ENCODE assay signal across 20 cellular contexts in genomic region chr7:68911754-68912153, GRCh38.
DNase-seq lines count a peak whose midpoint lies in the region; ATAC-seq, FAIRE-seq and TF ChIP-seq lines count a peak whose summit lies in the region.
"Had no signal": no experiment of that assay in that cellular context is flagged by ENCODE, and none has a peak within 500 bp of the region (broad histone marks: within the 10 kb centered on the region; RNA-seq: fewer than 3 reads in every experiment).

No MANE protein-coding gene starts in this region.

- no peak for TF ChIP-seq RAD21 in H1 (IDR thresholded peaks at IDR 0.05 in 1 of 2, conservative IDR thresholded peaks at IDR 0.05 in 1 of 2; ENCODE audit: low read depth in 2 of 2, low read length in 2 of 2)

- H3K14ac ChIP-seq in H1 (ENCODE audit: insufficient read length): no peak overlapping the region

- no peak for FAIRE-seq in H1 (lab: Jason Lieb, UNC)
- FAIRE-seq in GM19239 (lab: Jason Lieb, UNC): no peak
- FAIRE-seq: A204.1, D721Med, G401.6, GM12891 had no signal

- no peak overlapping the region for H3K27ac Mint-ChIP-seq in WTC11
- H3K27ac Mint-ChIP-seq: B cell; CD4-positive, alpha-beta T cell; CD8-positive, alpha-beta T cell had no signal

- H2BK20ac ChIP-seq in H1 (ENCODE audit: low read length): no peak overlapping the region

- no peaks in the 10 kb centered on the region for H3K36me3 ChIP-seq in H1 (ENCODE audit: control insufficient read depth in 2 of 4, insufficient read depth in 4 of 4, low read length in 3 of 4)
- H3K36me3 ChIP-seq: BLaER1 treated with 17β-estradiol and CSF1 and Interleukin-3, amounts not matched to agents 10 nM and 100 nM had no signal

- H3K4me3 ChIP-seq in H1 (ENCODE audit: extremely low read depth in 1 of 4, insufficient read depth in 2 of 4, low read depth in 3 of 4, low read length in 4 of 4): no peak overlapping the region
- H3K4me3 ChIP-seq: BLaER1 treated with 17β-estradiol and CSF1 and Interleukin-3, amounts not matched to agents 10 nM and 100 nM had no signal

- H3K27ac ChIP-seq in H1 (ENCODE audit: low read depth, low read length): no peak overlapping the region
- H3K27ac ChIP-seq: BLaER1 treated with 17β-estradiol and CSF1 and Interleukin-3, amounts not matched to agents 10 nM and 100 nM; C4-2B had no signal

- no peak overlapping the region for H2BK5ac ChIP-seq in H1 (ENCODE audit: low read depth, low read length)

- H4K5ac ChIP-seq in H1 (ENCODE audit: insufficient read length, low read depth, low read length): no peak overlapping the region

- no peak overlapping the region for H2AK5ac ChIP-seq in H1 (ENCODE audit: low read depth, low read length)

- no peaks in the 10 kb centered on the region for H4K20me1 ChIP-seq in H1 (replicated peaks in 1 of 2; ENCODE audit: control insufficient read depth in 1 of 2, insufficient read depth in 2 of 2, low read length in 2 of 2)
- H4K20me1 ChIP-seq: BLaER1 treated with 17β-estradiol and CSF1 and Interleukin-3, amounts not matched to agents 10 nM and 100 nM had no signal

- POLR2A ChIA-PET in WTC11 (lab: Charles Lee): interaction anchor here (0.6 kb wide), 1 partner anchor 725 kb away, joined by 4 read pairs; no protein-coding TSS in a partner anchor
- POLR2A ChIA-PET in H1 (lab: Charles Lee; ENCODE audit: partially characterized antibody): no interaction called here

- peaks cover 12% of the 10 kb centered on the region for H3K4me1 Mint-ChIP-seq in WTC11
- H3K4me1 Mint-ChIP-seq: B cell had no signal

- no peaks in the 10 kb centered on the region for H3K79me1 ChIP-seq in H1 (ENCODE audit: low read depth, low read length)

- no peak overlapping the region for H4K91ac ChIP-seq in H1 (replicated peaks; ENCODE audit: insufficient read length, low read length)

- no peak overlapping the region for H2BK12ac ChIP-seq in H1 (ENCODE audit: low read depth, low read length)

- no peak for TF ChIP-seq CTCF in WTC11 (IDR thresholded peaks at IDR 0.05)
- no peak for TF ChIP-seq CTCF in H1 (IDR thresholded peaks at IDR 0.05; ENCODE audit: control extremely low read depth in 1 of 3, insufficient read depth in 1 of 3, low read depth in 1 of 3, low read length in 3 of 3)

- no peak overlapping the region for H3K9ac ChIP-seq in H1 (replicated peaks in 1 of 4; ENCODE audit: extremely low read depth in 1 of 4, low read depth in 3 of 4, low read length in 3 of 4)
- H3K9ac ChIP-seq: BLaER1 treated with 17β-estradiol and CSF1 and Interleukin-3, amounts not matched to agents 10 nM and 100 nM had no signal

- no peak overlapping the region for H3K4me2 ChIP-seq in H1 (ENCODE audit: insufficient read depth in 1 of 2, low read depth in 2 of 2, low read length in 2 of 2)
- H3K4me2 ChIP-seq: BLaER1 treated with 17β-estradiol and CSF1 and Interleukin-3, amounts not matched to agents 10 nM and 100 nM had no signal

- CTCF ChIA-PET in WTC11 (lab: Charles Lee): no interaction called here
- CTCF ChIA-PET in H1 (lab: Charles Lee; ENCODE audit: partially characterized antibody): interaction anchor here (0.6 to 1.4 kb wide), 2 partner anchors 75 to 156 kb away, joined by 4 read pairs; no protein-coding TSS in a partner anchor

- no peak overlapping the region for H2BK15ac ChIP-seq in H1 (ENCODE audit: low read length)

- no peak overlapping the region for H3K4ac ChIP-seq in H1 (replicated peaks; ENCODE audit: insufficient read length, low read depth, low read length)

- H4K8ac ChIP-seq in H1 (ENCODE audit: extremely low read depth, insufficient read depth, low read length): no peak overlapping the region

- H3K79me2 ChIP-seq in H1 (ENCODE audit: control insufficient read depth in 1 of 2, insufficient read depth in 2 of 2, low read length in 2 of 2): no peaks in the 10 kb centered on the region

- H3K4me1 ChIP-seq in H1 (replicated peaks in 1 of 4; ENCODE audit: control insufficient read depth in 3 of 4, insufficient read depth in 4 of 4, low read length in 3 of 4): no peaks in the 10 kb centered on the region
- H3K4me1 ChIP-seq: BLaER1 treated with 17β-estradiol and CSF1 and Interleukin-3, amounts not matched to agents 10 nM and 100 nM; Caco-2 had no signal

- H3K36me3 Mint-ChIP-seq in WTC11: peaks cover 19% of the 10 kb centered on the region
- H3K36me3 Mint-ChIP-seq: CD8-positive, alpha-beta T cell had no signal

- intact Hi-C loops in head of caudate nucleus (cut with DNase I): no loop called here

- no peak overlapping the region for H3K4me3 Mint-ChIP-seq in WTC11
- H3K4me3 Mint-ChIP-seq: B cell; CD4-positive, alpha-beta T cell; CD8-positive, alpha-beta T cell had no signal

- no peak overlapping the region for H2BK120ac ChIP-seq in H1 (replicated peaks; ENCODE audit: low read depth, low read length)

- 0 out of 2 replicates have a peak, but pooled peaks cover 3% of the 10 kb centered on the region for H3K27me3 Mint-ChIP-seq in WTC11 (ENCODE audit: low read depth)
- H3K27me3 Mint-ChIP-seq: B cell; CD4-positive, alpha-beta T cell had no signal

- no peak overlapping the region for H3K56ac ChIP-seq in H1 (replicated peaks; ENCODE audit: insufficient read length, low read depth, low read length)

- no peaks in the 10 kb centered on the region for H3K23me2 ChIP-seq in H1 (ENCODE audit: low read depth, low read length)

- TF ChIP-seq EP300 in H1 (IDR thresholded peaks at IDR 0.05; ENCODE audit: borderline replicate concordance in 1 of 2, low read depth in 2 of 2, low read length in 2 of 2): no peak

- no peak overlapping the region for H2AFZ ChIP-seq in H1 (ENCODE audit: low read length)

- peaks cover 27% of the 10 kb centered on the region for H3K9me3 Mint-ChIP-seq in WTC11

- no peaks in the 10 kb centered on the region for H3K27me3 ChIP-seq in H1 (replicated peaks in 1 of 4; ENCODE audit: control insufficient read depth in 3 of 4, extremely low read depth in 1 of 4, insufficient read depth in 3 of 4, low read length in 3 of 4)
- H3K27me3 ChIP-seq: BLaER1 treated with 17β-estradiol and CSF1 and Interleukin-3, amounts not matched to agents 10 nM and 100 nM had no signal

- no peak for ATAC-seq in WTC11
- ATAC-seq: CD8-positive, alpha-beta T cell had no signal

- H3K18ac ChIP-seq in H1 (ENCODE audit: extremely low read depth, low read length): no peak overlapping the region

- TF ChIP-seq POLR2A in H1 (IDR thresholded peaks at IDR 0.05; ENCODE audit: control extremely low read depth in 1 of 2, low read depth in 2 of 2, low read length in 2 of 2): no peak

- H3K9me3 ChIP-seq in H1 (ENCODE audit: insufficient read depth in 2 of 2, low read depth in 1 of 2, low read length in 1 of 2): peaks cover 3 to 4% of the 10 kb centered on the region in 2 experiments; a peak in 3 of 4 replicates
- H3K9me3 ChIP-seq: Caco-2 had no signal

- DNase-seq in WTC11 (ENCODE audit: low spot score) (no peak), H1 (ENCODE audit: low read depth in 1 of 2, low spot score in 2 of 2) (no peak), head of caudate nucleus (no peak), amygdala (lab: John Stamatoyannopoulos, UW) (no peak), GM19239 (ENCODE audit: insufficient read length, low spot score) (no peak)
- DNase-seq: 8988T; ACHN; Caco-2; Calu3; CD4-positive, alpha-beta T cell; CD8-positive, alpha-beta T cell; DMS79 treated with DMSO at 0.1 percent for 48 hours; GF-D8 had no signal

- H3K23ac ChIP-seq in H1 (ENCODE audit: insufficient read length): no peak overlapping the region

TF ChIP-seq in WTC11, 78 proteins besides CTCF, POLR2A, EP300 and RAD21:
- TF ChIP-seq GTF2I (CRISPR knock-in tag; conservative IDR thresholded peaks at IDR 0.05) (0 out of 2 replicates have a peak, but pooled peaks have one; percentile 25), ESRRA (CRISPR knock-in tag; IDR thresholded peaks at IDR 0.05; ENCODE audit: borderline replicate concordance) (no peak), ZNF671 (CRISPR knock-in tag; IDR thresholded peaks at IDR 0.05) (no peak)

TF ChIP-seq in H1, 55 proteins besides CTCF, POLR2A, EP300 and RAD21:
- TF ChIP-seq KDM1A (IDR thresholded peaks at IDR 0.05; ENCODE audit: borderline replicate concordance, low read length): peak; percentile 21; the same call in 1 of the 2 replicates
- TF ChIP-seq BACH1 (IDR thresholded peaks at IDR 0.05; ENCODE audit: low read length): no peak
